Comparison of ENCODE assay signal across 22 cellular contexts in genomic region chr14:63862163-63862562, GRCh38. TPM values are rescaled to one million over a fixed set of nuclear protein-coding genes. Genes with fewer than 3 reads are reported as not detected.
A peak's percentile ranks its signal among the peaks of the same experiment; 100 is the strongest.
DNase-seq lines count a peak whose midpoint lies in the region; ATAC-seq and TF ChIP-seq lines count a peak whose summit lies in the region.
"Had no signal": no experiment of that assay in that cellular context is flagged by ENCODE, and none has a peak within 500 bp of the region (broad histone marks: within the 10 kb centered on the region; RNA-seq: fewer than 3 reads in every experiment).

No MANE protein-coding gene starts in this region.

- H3K27ac Mint-ChIP-seq in activated CD4-positive, alpha-beta T cell treated with anti-CD3 and anti-CD28 coated beads, Interleukin-2, amount 10 ng/mL, durations not matched to agents 24 days and 14 days, result no peak overlapping the region
- H3K27ac Mint-ChIP-seq in central memory CD8-positive, alpha-beta T cell (ENCODE audit: low read depth), result peak overlapping the region; percentile 97
- H3K27ac Mint-ChIP-seq: GM23338 had no signal

- peak; percentile 52 for DNase-seq in activated CD4-positive, alpha-beta T cell treated with anti-CD3 and anti-CD28 coated beads, Interleukin-2, amount 10 ng/mL, durations not matched to agents 24 days and 14 days
- no peak for DNase-seq in activated CD4-positive, alpha-beta T cell treated with anti-CD3 and anti-CD28 coated beads for 1 hour
- DNase-seq in OCI-LY7 (ENCODE audit: low spot score), result peak; percentile 54
- no peak for DNase-seq in central memory CD8-positive, alpha-beta T cell (ENCODE audit: low spot score in 2 of 2)
- peak; percentile 21 for DNase-seq in stimulated activated CD8-positive, alpha-beta memory T cell treated with anti-CD3 and anti-CD28 coated beads, Interleukin-4, amount 100 ng/mL, for 48 hours
- DNase-seq in head of caudate nucleus, result no peak
- no peak for DNase-seq in activated CD8-positive, alpha-beta memory T cell treated with anti-CD3 and anti-CD28 coated beads, Interleukin-2, amount 50 U/mL, for 48 hours
- DNase-seq in globus pallidus (ENCODE audit: low spot score), result no peak
- DNase-seq: Caco-2, DMS79, GDM1, NCI-H1105 treated with DMSO at 0.1 percent for 48 hours, NCI-H187, NCI-H446, NCI-H748 treated with DMSO at 0.1 percent for 48 hours, Right ventricle myocardium superior had no signal

- peak overlapping the region; percentile 75 for H3K27ac ChIP-seq in OCI-LY7 (ENCODE audit: low read depth, low read length, poor library complexity, severe bottlenecking)
- H3K27ac ChIP-seq: 22Rv1; BLaER1 treated with 17β-estradiol and CSF1 and Interleukin-3, amounts not matched to agents 10 nM and 100 nM; HL-60 had no signal

- TF ChIP-seq CTCF in OCI-LY7 (conservative IDR thresholded peaks at IDR 0.05; ENCODE audit: low read length), result no peak

- H3K27me3 Mint-ChIP-seq in activated CD4-positive, alpha-beta T cell treated with anti-CD3 and anti-CD28 coated beads, Interleukin-2, amount 10 ng/mL, durations not matched to agents 24 days and 14 days, result peaks cover 1% of the 10 kb centered on the region
- H3K27me3 Mint-ChIP-seq in central memory CD8-positive, alpha-beta T cell, result no peaks in the 10 kb centered on the region

- peaks cover 48% of the 10 kb centered on the region for H3K4me1 Mint-ChIP-seq in activated CD4-positive, alpha-beta T cell treated with anti-CD3 and anti-CD28 coated beads, Interleukin-2, amount 10 ng/mL, durations not matched to agents 24 days and 14 days
- peaks cover 52% of the 10 kb centered on the region for H3K4me1 Mint-ChIP-seq in central memory CD8-positive, alpha-beta T cell

- H3K9me2 ChIP-seq in OCI-LY7 (ENCODE audit: insufficient read depth, low read length), result no peaks in the 10 kb centered on the region

- H3K79me2 ChIP-seq in OCI-LY7 (ENCODE audit: insufficient read depth, low read depth, low read length), result peaks cover 94% of the 10 kb centered on the region

- no peaks in the 10 kb centered on the region for H3K9me3 Mint-ChIP-seq in activated CD4-positive, alpha-beta T cell treated with anti-CD3 and anti-CD28 coated beads, Interleukin-2, amount 10 ng/mL, durations not matched to agents 24 days and 14 days
- H3K9me3 Mint-ChIP-seq in central memory CD8-positive, alpha-beta T cell, result no peaks in the 10 kb centered on the region
- H3K9me3 Mint-ChIP-seq: GM23338 had no signal

- POLR2A ChIA-PET in OCI-LY7 (lab: Charles Lee), result interaction anchor here (0.9 kb wide), 1 partner anchor 137 kb away, joined by 3 read pairs; no protein-coding TSS in a partner anchor

- peak overlapping the region; percentile 92 for H3K4me2 ChIP-seq in OCI-LY7 (ENCODE audit: low read length)
- H3K4me2 ChIP-seq: BLaER1 treated with 17β-estradiol and CSF1 and Interleukin-3, amounts not matched to agents 10 nM and 100 nM; GM23338 had no signal

- peak overlapping the region; percentile 64 for H3K4me3 ChIP-seq in OCI-LY7 (ENCODE audit: low read depth, low read length, poor library complexity, severe bottlenecking)
- H3K4me3 ChIP-seq: BLaER1 treated with 17β-estradiol and CSF1 and Interleukin-3, amounts not matched to agents 10 nM and 100 nM; GM23338; K562 had no signal

- no peaks in the 10 kb centered on the region for H3K36me3 ChIP-seq in OCI-LY7 (ENCODE audit: insufficient read depth, low read length)
- H3K36me3 ChIP-seq: BLaER1 treated with 17β-estradiol and CSF1 and Interleukin-3, amounts not matched to agents 10 nM and 100 nM had no signal

- ATAC-seq in central memory CD8-positive, alpha-beta T cell (replicated peaks; ENCODE audit: extremely low read depth, poor library complexity, severe bottlenecking), result no peak
- ATAC-seq: GM23338, K562, Panc1 had no signal

- no peaks in the 10 kb centered on the region for H4K20me1 ChIP-seq in OCI-LY7 (ENCODE audit: insufficient read depth, low read length)

- intact Hi-C loops in activated CD4-positive, alpha-beta T cell treated with anti-CD3 and anti-CD28 coated beads, Interleukin-2, amount 10 ng/mL, durations not matched to agents 24 days and 14 days (cut with micrococcal nuclease), result loop anchor here (5.0 kb wide), 2 partner anchors 385 to 475 kb away; no protein-coding TSS in a partner anchor
- intact Hi-C loops in OCI-LY7 (cut with micrococcal nuclease; ENCODE audit: unreplicated experiment), result loop anchor here (5.0 kb wide), 1 partner anchor 115 kb away; no protein-coding TSS in a partner anchor
- intact Hi-C loops in head of caudate nucleus (cut with DNase I), result no loop called here

- H3K4me1 ChIP-seq in OCI-LY7 (ENCODE audit: insufficient read depth, low read length, poor library complexity, severe bottlenecking), result peaks cover 81% of the 10 kb centered on the region

- H3K4me3 Mint-ChIP-seq in activated CD4-positive, alpha-beta T cell treated with anti-CD3 and anti-CD28 coated beads, Interleukin-2, amount 10 ng/mL, durations not matched to agents 24 days and 14 days, result no peak overlapping the region
- H3K4me3 Mint-ChIP-seq in central memory CD8-positive, alpha-beta T cell, result no peak overlapping the region
- H3K4me3 Mint-ChIP-seq: GM23338 had no signal

- no TSS peak for BruUV-seq in OCI-LY7 (replicated peaks; lab: Mats Ljungman, UMichigan)

- peak overlapping the region; percentile 26; the same call in 1 of the 2 replicates for H2AFZ ChIP-seq in OCI-LY7 (ENCODE audit: low read length)
- H2AFZ ChIP-seq: GM23338 had no signal

- CTCF ChIA-PET in OCI-LY7 (lab: Charles Lee; ENCODE audit: unreplicated experiment), result no interaction called here

- no peaks in the 10 kb centered on the region; the same call in 1 of the 2 replicates for H3K9me3 ChIP-seq in OCI-LY7 (ENCODE audit: low read length)
- H3K9me3 ChIP-seq: BLaER1 treated with 17β-estradiol and CSF1 and Interleukin-3, amounts not matched to agents 10 nM and 100 nM; Caco-2 had no signal

- H3K36me3 Mint-ChIP-seq in activated CD4-positive, alpha-beta T cell treated with anti-CD3 and anti-CD28 coated beads, Interleukin-2, amount 10 ng/mL, durations not matched to agents 24 days and 14 days (ENCODE audit: low read depth), result peaks cover 11% of the 10 kb centered on the region
- peaks cover 21% of the 10 kb centered on the region for H3K36me3 Mint-ChIP-seq in central memory CD8-positive, alpha-beta T cell (ENCODE audit: insufficient read depth)

RNA-seq across cellular contexts. Expression of gene SYNE2, which starts 9.4 kb away (rescaled TPM):
- 22.0 and 22.4 TPM in 2 replicates for total RNA-seq in activated CD4-positive, alpha-beta T cell treated with anti-CD3 and anti-CD28 coated beads, Interleukin-2, amount 10 ng/mL, durations not matched to agents 24 days and 14 days
- 131 and 150 TPM in 2 replicates for total RNA-seq in OCI-LY7 (2014; rRNA removed; shearing (Covaris generic))
- total RNA-seq in OCI-LY7 (2022), result 212 and 232 TPM in 2 replicates

Comparison
In these comparisons a context has a peak if more than half of its experiments do, and no peak if none do; other contexts are left out.
1. DNase-seq: peak in activated CD4-positive, alpha-beta T cell treated with anti-CD3 and anti-CD28 coated beads, Interleukin-2, amount 10 ng/mL, durations not matched to agents 24 days and 14 days (single experiment), OCI-LY7 (single experiment) and stimulated activated CD8-positive, alpha-beta memory T cell treated with anti-CD3 and anti-CD28 coated beads, Interleukin-4, amount 100 ng/mL, for 48 hours (single experiment); none in activated CD4-positive, alpha-beta T cell treated with anti-CD3 and anti-CD28 coated beads for 1 hour (single experiment), central memory CD8-positive, alpha-beta T cell (0 of 2), head of caudate nucleus (0 of 42), activated CD8-positive, alpha-beta memory T cell treated with anti-CD3 and anti-CD28 coated beads, Interleukin-2, amount 50 U/mL, for 48 hours (single experiment) and globus pallidus (single experiment).